8 cellular contexts compared by ENCODE assay signal in the genomic region with DNA sequence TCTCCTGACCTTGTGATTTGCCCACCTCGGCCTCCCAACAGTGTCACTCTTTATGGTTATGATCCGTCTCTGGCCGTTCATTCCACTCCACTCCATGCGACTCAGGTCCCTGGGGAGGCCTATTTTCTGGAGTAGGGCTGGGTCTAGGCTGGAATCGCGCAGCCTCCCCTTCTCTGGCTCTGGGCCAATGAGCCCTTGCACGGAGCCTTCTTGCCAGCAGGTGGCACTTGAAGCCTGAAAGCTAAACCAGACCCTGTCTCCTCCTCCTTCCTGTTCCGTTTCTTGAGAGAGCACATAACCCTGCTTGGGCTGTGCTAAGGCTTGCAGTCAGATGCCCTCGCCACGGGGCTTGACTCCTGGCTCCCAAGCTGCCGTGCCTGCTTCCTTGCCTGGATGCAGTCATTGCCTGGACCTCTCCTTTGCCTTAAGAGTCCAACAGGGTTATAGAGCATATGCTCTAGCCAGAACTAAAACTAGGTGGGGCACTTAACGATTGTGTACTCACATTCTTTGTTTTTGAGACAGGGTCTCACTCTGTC. TPM values are rescaled to one million over a fixed set of nuclear protein-coding genes. Genes with fewer than 3 reads are reported as not detected.
DNase-seq lines count a peak whose midpoint lies in the region; ATAC-seq and TF ChIP-seq lines count a peak whose summit lies in the region.

No MANE protein-coding gene starts in this region.

- peaks cover 30% of the 10 kb centered on the region for H3K4me1 Mint-ChIP-seq in HFFc6 (ENCODE audit: low read depth)
- peaks cover 2% of the 10 kb centered on the region for H3K4me1 Mint-ChIP-seq in activated naive CD8-positive, alpha-beta T cell treated with anti-CD3 and anti-CD28 coated beads for 36 hours
- H3K4me1 Mint-ChIP-seq in progenitor cell of endocrine pancreas (ENCODE audit: low read depth) = peaks cover 1% of the 10 kb centered on the region

- DNase-seq in GM06990 (ENCODE audit: extremely low read depth, insufficient read length) (peak; percentile 68), HFFc6 (peak; percentile 92), NCI-H1417 (lab: John Stamatoyannopoulos, UW) (peak; percentile 59 to 92 (median 88)), SKM-1 (lab: John Stamatoyannopoulos, UW; ENCODE audit: unreplicated experiment) (peak; percentile 91), Right ventricle myocardium superior (peak; percentile 91), progenitor cell of endocrine pancreas (ENCODE audit: low spot score, unreplicated experiment) (peak; percentile 71), ureter (ENCODE audit: low spot score) (peak; percentile 89)
- DNase-seq in activated naive CD8-positive, alpha-beta T cell treated with anti-CD3 and anti-CD28 coated beads for 36 hours = peak; percentile 83

- no peaks in the 10 kb centered on the region for H3K9me3 Mint-ChIP-seq in HFFc6
- H3K9me3 Mint-ChIP-seq in activated naive CD8-positive, alpha-beta T cell treated with anti-CD3 and anti-CD28 coated beads for 36 hours = no peaks in the 10 kb centered on the region
- no peaks in the 10 kb centered on the region for H3K9me3 Mint-ChIP-seq in progenitor cell of endocrine pancreas (ENCODE audit: low read depth)

- H3K4me3 ChIP-seq in GM06990 (replicated peaks; ENCODE audit: low read depth, low read length) = no peak overlapping the region

- H3K36me3 ChIP-seq in GM06990 (ENCODE audit: control insufficient read depth, insufficient read depth, low read length) = peaks cover 2% of the 10 kb centered on the region

- intact Hi-C loops in Right ventricle myocardium superior (cut with DNase I) = loop anchor here (5.0 kb wide), 1 partner anchor 468 kb away; no protein-coding TSS in a partner anchor

- peak overlapping the region; percentile 98 for H3K27ac Mint-ChIP-seq in HFFc6
- H3K27ac Mint-ChIP-seq in activated naive CD8-positive, alpha-beta T cell treated with anti-CD3 and anti-CD28 coated beads for 36 hours = peak overlapping the region; percentile 50
- H3K27ac Mint-ChIP-seq in progenitor cell of endocrine pancreas = peak overlapping the region; percentile 90

- TF ChIP-seq CTCF in GM06990 (IDR thresholded peaks at IDR 0.05; ENCODE audit: insufficient read depth, low read length, poor library complexity, severe bottlenecking) (peak; percentile 95), HFFc6 (IDR thresholded peaks at IDR 0.05) (peak; percentile 96), progenitor cell of endocrine pancreas (IDR thresholded peaks at IDR 0.05; ENCODE audit: unreplicated experiment) (peak; percentile 89)

- H3K27me3 ChIP-seq in GM06990 (replicated peaks; ENCODE audit: control insufficient read depth, insufficient read depth, low read length) = no peaks in the 10 kb centered on the region

- peak; percentile 95 for ATAC-seq in Right ventricle myocardium superior (ENCODE audit: poor library complexity)

- H3K36me3 Mint-ChIP-seq in HFFc6 (ENCODE audit: low read depth) (no peaks in the 10 kb centered on the region), progenitor cell of endocrine pancreas (ENCODE audit: insufficient read depth) (peaks cover 10% of the 10 kb centered on the region)
- H3K36me3 Mint-ChIP-seq in activated naive CD8-positive, alpha-beta T cell treated with anti-CD3 and anti-CD28 coated beads for 36 hours = peaks cover 2% of the 10 kb centered on the region

- H3K4me3 Mint-ChIP-seq in HFFc6 (peak overlapping the region; percentile 81), progenitor cell of endocrine pancreas (ENCODE audit: low read depth) (no peak overlapping the region)
- H3K4me3 Mint-ChIP-seq in activated naive CD8-positive, alpha-beta T cell treated with anti-CD3 and anti-CD28 coated beads for 36 hours = no peak overlapping the region

- peaks cover 6% of the 10 kb centered on the region for H3K27me3 Mint-ChIP-seq in HFFc6 (ENCODE audit: insufficient read depth)
- H3K27me3 Mint-ChIP-seq in activated naive CD8-positive, alpha-beta T cell treated with anti-CD3 and anti-CD28 coated beads for 36 hours = no peaks in the 10 kb centered on the region
- no peaks in the 10 kb centered on the region for H3K27me3 Mint-ChIP-seq in progenitor cell of endocrine pancreas

RNA-seq across cellular contexts. Expression of a gene that starts 9.6 kb away (rescaled TPM):
- total RNA-seq in HFFc6 (2021; fragmentation: NEBNext Ultra II Directional; extraction: Animal tissue kit (Norgen Biotek cat#: 25700)) = 10 to 100 TPM; 36.3 to 42.5 (median 39.0) TPM
- 10 to 100 TPM; 25.2 to 25.6 TPM for total RNA-seq in activated naive CD8-positive, alpha-beta T cell treated with anti-CD3 and anti-CD28 coated beads for 36 hours
- total RNA-seq in Right ventricle myocardium superior = 26.1 TPM
- total RNA-seq in progenitor cell of endocrine pancreas = 33.2 and 34.7 TPM in 2 replicates
- total RNA-seq in ureter = 44.9 TPM
